Comparison of ENCODE assay signal across 1 cellular context in the genomic region with DNA sequence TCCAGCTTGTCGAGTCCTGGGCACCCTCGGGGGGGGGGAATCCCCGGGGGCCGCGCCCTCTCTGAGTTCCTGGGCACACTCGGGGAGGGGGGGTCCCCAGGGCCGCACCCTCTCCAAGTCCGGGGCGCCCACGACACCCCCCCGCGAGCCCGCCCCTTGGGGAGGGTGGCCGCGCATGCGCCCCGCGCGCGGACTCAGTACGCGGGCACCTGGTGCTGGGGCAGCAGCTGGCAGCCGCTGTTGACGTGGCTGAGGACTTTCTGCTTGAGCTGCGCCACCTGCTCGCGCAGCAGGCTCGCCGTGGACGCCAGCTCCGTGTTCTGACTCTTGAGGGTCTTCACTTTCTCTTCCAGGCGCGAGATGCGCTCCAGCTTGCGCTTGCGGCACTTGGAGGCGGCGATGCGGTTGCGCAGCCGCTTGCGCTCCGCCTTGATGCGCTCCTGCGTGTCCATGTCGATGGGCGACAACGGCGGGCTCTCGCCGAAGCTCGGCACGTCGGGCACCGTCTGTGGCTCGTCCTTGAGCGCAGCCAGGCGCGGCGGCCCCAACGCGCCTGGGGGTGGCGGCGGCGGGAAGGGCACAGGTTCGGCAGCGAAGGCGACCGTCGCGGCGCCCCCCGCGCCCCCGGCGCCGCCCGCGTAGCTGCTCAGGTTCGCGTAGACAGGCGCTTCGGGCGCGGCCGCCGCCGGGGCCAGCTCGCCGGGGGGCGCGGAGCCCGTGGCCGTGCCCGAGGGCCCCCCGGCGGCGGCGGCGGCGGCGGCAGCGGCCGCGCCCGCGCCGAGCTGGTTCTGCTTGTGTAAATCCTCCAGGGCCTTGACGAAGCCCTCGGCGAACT.
TF ChIP-seq lines count a peak whose summit lies in the region.

No MANE protein-coding gene starts in this region.

TF ChIP-seq in K562, 482 proteins besides CTCF, POLR2A, EP300 and RAD21 (continued from another document and continues in another):
- TF ChIP-seq ZNF512 (tag; IDR thresholded peaks at IDR 0.05) (no peak), TCF3 (CRISPR knock-in tag; IDR thresholded peaks at IDR 0.05) (0 out of 2 replicates have a peak, but pooled peaks have one; percentile 17), RBBP5 (IDR thresholded peaks at IDR 0.05; ENCODE audit: borderline replicate concordance, insufficient read depth, low read length, poor library complexity, severe bottlenecking) (peak; percentile 70), SMAD2 (IDR thresholded peaks at IDR 0.05; ENCODE audit: low read depth, low read length) (no peak), MTA3 (IDR thresholded peaks at IDR 0.05; ENCODE audit: borderline replicate concordance) (peak; percentile 97), ZNF444 (CRISPR knock-in tag; IDR thresholded peaks at IDR 0.05) (no peak), CUX1 (CRISPR knock-in tag; IDR thresholded peaks at IDR 0.05) (no peak), DACH1 (IDR thresholded peaks at IDR 0.05; ENCODE audit: partially characterized antibody) (no peak), ZNF668 (CRISPR knock-in tag; IDR thresholded peaks at IDR 0.05) (no peak), NEUROD1 (IDR thresholded peaks at IDR 0.05; ENCODE audit: borderline replicate concordance, low read depth, low read length, partially characterized antibody) (no peak), SRSF1 (IDR thresholded peaks at IDR 0.05; ENCODE audit: low read depth, low read length) (0 out of 2 replicates have a peak, but pooled peaks have one; percentile 47), ZNF695 (CRISPR knock-in tag; IDR thresholded peaks at IDR 0.05) (no peak), NR2C1 (IDR thresholded peaks at IDR 0.05) (no peak), NR2C1 (tag; IDR thresholded peaks at IDR 0.05) (no peak), RFX5 (IDR thresholded peaks at IDR 0.05; ENCODE audit: low read depth, low read length) (no peak), MEIS2 (IDR thresholded peaks at IDR 0.05; ENCODE audit: partially characterized antibody) (peak; percentile 72), CBX8 (IDR thresholded peaks at IDR 0.05; ENCODE audit: borderline replicate concordance, extremely low read depth, low read depth, low read length, poor library complexity, severe bottlenecking) (no peak), RBM25 (IDR thresholded peaks at IDR 0.05; ENCODE audit: low read depth, low read length, severe bottlenecking) (peak; percentile 10), SREBF1 (IDR thresholded peaks at IDR 0.05; ENCODE audit: borderline replicate concordance, low read depth, low read length) (no peak), ZBTB17 (CRISPR knock-in tag; IDR thresholded peaks at IDR 0.05) (no peak), RERE (CRISPR knock-in tag; IDR thresholded peaks at IDR 0.05; ENCODE audit: borderline replicate concordance) (no peak), U2AF2 (optimal IDR thresholded peaks at IDR 0.05; ENCODE audit: low read depth, low read length) (no peak), CBFA2T2 (conservative IDR thresholded peaks at IDR 0.05) (no peak), FOXK2 (conservative IDR thresholded peaks at IDR 0.05 in 1 of 2, IDR thresholded peaks at IDR 0.05 in 1 of 2; ENCODE audit: low read depth in 2 of 2) (no peak), TRIM25 (IDR thresholded peaks at IDR 0.05; ENCODE audit: borderline replicate concordance) (no peak), KDM1A (IDR thresholded peaks at IDR 0.05) (no peak), ZBTB1 (CRISPR knock-in tag; IDR thresholded peaks at IDR 0.05; ENCODE audit: borderline replicate concordance, low read depth) (no peak; the same call in 1 of the 2 replicates)
- TF ChIP-seq, protein P1, sequence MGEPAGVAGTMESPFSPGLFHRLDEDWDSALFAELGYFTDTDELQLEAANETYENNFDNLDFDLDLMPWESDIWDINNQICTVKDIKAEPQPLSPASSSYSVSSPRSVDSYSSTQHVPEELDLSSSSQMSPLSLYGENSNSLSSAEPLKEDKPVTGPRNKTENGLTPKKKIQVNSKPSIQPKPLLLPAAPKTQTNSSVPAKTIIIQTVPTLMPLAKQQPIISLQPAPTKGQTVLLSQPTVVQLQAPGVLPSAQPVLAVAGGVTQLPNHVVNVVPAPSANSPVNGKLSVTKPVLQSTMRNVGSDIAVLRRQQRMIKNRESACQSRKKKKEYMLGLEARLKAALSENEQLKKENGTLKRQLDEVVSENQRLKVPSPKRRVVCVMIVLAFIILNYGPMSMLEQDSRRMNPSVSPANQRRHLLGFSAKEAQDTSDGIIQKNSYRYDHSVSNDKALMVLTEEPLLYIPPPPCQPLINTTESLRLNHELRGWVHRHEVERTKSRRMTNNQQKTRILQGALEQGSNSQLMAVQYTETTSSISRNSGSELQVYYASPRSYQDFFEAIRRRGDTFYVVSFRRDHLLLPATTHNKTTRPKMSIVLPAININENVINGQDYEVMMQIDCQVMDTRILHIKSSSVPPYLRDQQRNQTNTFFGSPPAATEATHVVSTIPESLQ (CRISPR knock-in tag; IDR thresholded peaks at IDR 0.05) = 0 out of 2 replicates have a peak, but pooled peaks have one; percentile 18
- TF ChIP-seq, protein P2, sequence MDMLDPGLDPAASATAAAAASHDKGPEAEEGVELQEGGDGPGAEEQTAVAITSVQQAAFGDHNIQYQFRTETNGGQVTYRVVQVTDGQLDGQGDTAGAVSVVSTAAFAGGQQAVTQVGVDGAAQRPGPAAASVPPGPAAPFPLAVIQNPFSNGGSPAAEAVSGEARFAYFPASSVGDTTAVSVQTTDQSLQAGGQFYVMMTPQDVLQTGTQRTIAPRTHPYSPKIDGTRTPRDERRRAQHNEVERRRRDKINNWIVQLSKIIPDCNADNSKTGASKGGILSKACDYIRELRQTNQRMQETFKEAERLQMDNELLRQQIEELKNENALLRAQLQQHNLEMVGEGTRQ (CRISPR knock-in tag; IDR thresholded peaks at IDR 0.05) = no peak
- TF ChIP-seq, protein P3, sequence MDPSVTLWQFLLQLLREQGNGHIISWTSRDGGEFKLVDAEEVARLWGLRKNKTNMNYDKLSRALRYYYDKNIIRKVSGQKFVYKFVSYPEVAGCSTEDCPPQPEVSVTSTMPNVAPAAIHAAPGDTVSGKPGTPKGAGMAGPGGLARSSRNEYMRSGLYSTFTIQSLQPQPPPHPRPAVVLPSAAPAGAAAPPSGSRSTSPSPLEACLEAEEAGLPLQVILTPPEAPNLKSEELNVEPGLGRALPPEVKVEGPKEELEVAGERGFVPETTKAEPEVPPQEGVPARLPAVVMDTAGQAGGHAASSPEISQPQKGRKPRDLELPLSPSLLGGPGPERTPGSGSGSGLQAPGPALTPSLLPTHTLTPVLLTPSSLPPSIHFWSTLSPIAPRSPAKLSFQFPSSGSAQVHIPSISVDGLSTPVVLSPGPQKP (CRISPR knock-in tag; IDR thresholded peaks at IDR 0.05) = no peak
- TF ChIP-seq, protein P4, sequence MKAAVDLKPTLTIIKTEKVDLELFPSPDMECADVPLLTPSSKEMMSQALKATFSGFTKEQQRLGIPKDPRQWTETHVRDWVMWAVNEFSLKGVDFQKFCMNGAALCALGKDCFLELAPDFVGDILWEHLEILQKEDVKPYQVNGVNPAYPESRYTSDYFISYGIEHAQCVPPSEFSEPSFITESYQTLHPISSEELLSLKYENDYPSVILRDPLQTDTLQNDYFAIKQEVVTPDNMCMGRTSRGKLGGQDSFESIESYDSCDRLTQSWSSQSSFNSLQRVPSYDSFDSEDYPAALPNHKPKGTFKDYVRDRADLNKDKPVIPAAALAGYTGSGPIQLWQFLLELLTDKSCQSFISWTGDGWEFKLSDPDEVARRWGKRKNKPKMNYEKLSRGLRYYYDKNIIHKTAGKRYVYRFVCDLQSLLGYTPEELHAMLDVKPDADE (conservative IDR thresholded peaks at IDR 0.05; ENCODE audit: control insufficient read depth, low read depth, low read length) = peak; percentile 33; the same call in 1 of the 2 replicates
